Comparison of ENCODE assay signal across 15 cellular contexts in genomic region chr5:39691993-39692392, GRCh38.
A peak's percentile ranks its signal among the peaks of the same experiment; 100 is the strongest.
DNase-seq lines count a peak whose midpoint lies in the region; ATAC-seq and TF ChIP-seq lines count a peak whose summit lies in the region.
"Had no signal": no experiment of that assay in that cellular context is flagged by ENCODE, and none has a peak within 500 bp of the region (broad histone marks: within the 10 kb centered on the region; RNA-seq: fewer than 3 reads in every experiment).

No MANE protein-coding gene starts in this region.

- no peaks in the 10 kb centered on the region for H3K27me3 Mint-ChIP-seq in WTC11 (ENCODE audit: low read depth)

- H3K9me2 ChIP-seq in hepatocyte (replicated peaks; ENCODE audit: insufficient read depth), result no peaks in the 10 kb centered on the region

- H3K27ac ChIP-seq in 22Rv1 (no peak overlapping the region), HEK293 (ENCODE audit: extremely low read depth, low read depth, low read length) (no peak overlapping the region), hepatocyte (no peak overlapping the region), aorta (ENCODE audit: low read depth in 1 of 2, low read length in 2 of 2) (no peak overlapping the region)
- H3K27ac ChIP-seq: parathyroid adenoma, thoracic aorta had no signal

- no peak overlapping the region for H3K4me3 Mint-ChIP-seq in WTC11
- H3K4me3 Mint-ChIP-seq: IgD-negative memory B cell had no signal

- no peak overlapping the region for H3K4me2 ChIP-seq in hepatocyte

- H3K4me3 ChIP-seq in HEK293 (ENCODE audit: low read depth, low read length) (no peak overlapping the region), hepatocyte (no peak overlapping the region), aorta (ENCODE audit: low read length in 2 of 2) (no peak overlapping the region)
- H3K4me3 ChIP-seq: thoracic aorta had no signal

- TF ChIP-seq CTCF in 22Rv1 (IDR thresholded peaks at IDR 0.05) (peak; percentile 30), HEK293 (tag by site-specific recombination; IDR thresholded peaks at IDR 0.05) (no peak), WTC11 (IDR thresholded peaks at IDR 0.05) (no peak), hepatocyte (IDR thresholded peaks at IDR 0.05; ENCODE audit: poor library complexity) (peak; percentile 18)

- H3K4me1 ChIP-seq in HEK293 (ENCODE audit: control insufficient read depth, insufficient read depth, low read length) (no peaks in the 10 kb centered on the region), hepatocyte (ENCODE audit: insufficient read depth) (peaks cover 7% of the 10 kb centered on the region), aorta (ENCODE audit: control insufficient read depth in 1 of 2, insufficient read depth in 2 of 2, low read length in 2 of 2) (no peaks in the 10 kb centered on the region)
- H3K4me1 ChIP-seq: parathyroid adenoma had no signal

- H3K9me3 ChIP-seq in HEK293 (ENCODE audit: control insufficient read depth, insufficient read depth, low read depth, low read length), result no peaks in the 10 kb centered on the region
- no peaks in the 10 kb centered on the region for H3K9me3 ChIP-seq in hepatocyte (ENCODE audit: low read depth)
- peaks cover 1% of the 10 kb centered on the region for H3K9me3 ChIP-seq in aorta (ENCODE audit: control insufficient read depth, low read length)

- H3K36me3 ChIP-seq in HEK293 (ENCODE audit: control insufficient read depth in 2 of 2, insufficient read depth in 1 of 2, low read length in 2 of 2) (no peaks in the 10 kb centered on the region), hepatocyte (replicated peaks; ENCODE audit: insufficient read depth, low read depth) (no peaks in the 10 kb centered on the region), aorta (ENCODE audit: control insufficient read depth in 1 of 2, insufficient read depth in 2 of 2, low read length in 1 of 2) (no peaks in the 10 kb centered on the region)
- H3K36me3 ChIP-seq: thoracic aorta had no signal

- H3K4me1 Mint-ChIP-seq in WTC11, result no peaks in the 10 kb centered on the region
- H3K4me1 Mint-ChIP-seq: IgD-negative memory B cell had no signal

- DNase-seq in WTC11 (ENCODE audit: low spot score), result no peak
- no peak for DNase-seq in hepatocyte (ENCODE audit: low spot score)
- DNase-seq in activated naive CD4-positive, alpha-beta T cell (lab: John Stamatoyannopoulos, UW), result no peak
- DNase-seq in aorta, result no peak
- DNase-seq in activated T-cell treated with anti-CD3 and anti-CD28 coated beads for 4 hours, result no peak
- DNase-seq in NCI-H146 treated with DMSO at 0.1 percent for 48 hours (lab: John Stamatoyannopoulos, UW; ENCODE audit: unreplicated experiment), result no peak
- DNase-seq: activated CD8-positive, alpha-beta memory T cell treated with anti-CD3 and anti-CD28 coated beads, Interleukin-2, amount 50 U/mL, for 48 hours; cortex of kidney; DMS 273 treated with DMSO at 0.1 percent for 48 hours; NCI-H187 had no signal

- intact Hi-C loops in aorta (cut with DNase I), result no loop called here

- peak; percentile 80 for ATAC-seq in WTC11
- no peak for ATAC-seq in aorta (ENCODE audit: low FRiP score)

- no peak overlapping the region for H3K27ac Mint-ChIP-seq in WTC11
- H3K27ac Mint-ChIP-seq: IgD-negative memory B cell had no signal

- POLR2A ChIA-PET in HEK293 (lab: Yijun Ruan, JAX), result no interaction called here
- POLR2A ChIA-PET in WTC11 (lab: Charles Lee), result no interaction called here

- H3K36me3 Mint-ChIP-seq in WTC11, result peaks cover 21% of the 10 kb centered on the region
- H3K36me3 Mint-ChIP-seq: IgD-negative memory B cell had no signal

- WGBS in hepatocyte (ENCODE audit: low lambda C conversion rate, missing lambda C conversion rate), result 66% methylated on average over 2 of the region's 2 CpGs
- 70 to 73% methylated on average over 2 of the region's 2 CpGs for WGBS in aorta, 2 donors

- no peaks in the 10 kb centered on the region for H4K20me1 ChIP-seq in hepatocyte (ENCODE audit: insufficient read depth, poor library complexity, severe bottlenecking)

- no peak overlapping the region for H2AFZ ChIP-seq in hepatocyte
- H2AFZ ChIP-seq: parathyroid adenoma had no signal

- CTCF ChIA-PET in HEK293 (lab: Yijun Ruan, JAX), result interaction anchor here (0.8 to 1.2 kb wide), 2 partner anchors 93 to 624 kb away, joined by 3 to 4 read pairs; no protein-coding TSS in a partner anchor
- CTCF ChIA-PET in WTC11 (lab: Charles Lee), result interaction anchor here (0.5 kb wide), 1 partner anchor 460 kb away, joined by 3 read pairs; no protein-coding TSS in a partner anchor

- H3K79me2 ChIP-seq in hepatocyte, result no peaks in the 10 kb centered on the region
- H3K79me2 ChIP-seq: parathyroid adenoma had no signal

- peaks cover 22% of the 10 kb centered on the region for H3K9me3 Mint-ChIP-seq in WTC11

- H3K27me3 ChIP-seq in hepatocyte (no peaks in the 10 kb centered on the region), aorta (ENCODE audit: control insufficient read depth in 1 of 2, insufficient read depth in 2 of 2, low read length in 1 of 2) (no peaks in the 10 kb centered on the region)

TF ChIP-seq in HEK293, 187 proteins besides CTCF, POLR2A, EP300 and RAD21:
- TF ChIP-seq ZNF654 (tag by site-specific recombination; IDR thresholded peaks at IDR 0.05; ENCODE audit: low read depth), result 0 out of 2 replicates have a peak, but pooled peaks have one; percentile 5
- TF ChIP-seq ZNF211 (tag by site-specific recombination; IDR thresholded peaks at IDR 0.05; ENCODE audit: low read depth), result no peak
- no peak for TF ChIP-seq ZNF621 (tag by site-specific recombination; IDR thresholded peaks at IDR 0.05)
- no peak for TF ChIP-seq ZNF548 (tag by site-specific recombination; IDR thresholded peaks at IDR 0.05)
- no peak for TF ChIP-seq ZNF837 (tag by site-specific recombination; IDR thresholded peaks at IDR 0.05)
- TF ChIP-seq, protein P1, sequence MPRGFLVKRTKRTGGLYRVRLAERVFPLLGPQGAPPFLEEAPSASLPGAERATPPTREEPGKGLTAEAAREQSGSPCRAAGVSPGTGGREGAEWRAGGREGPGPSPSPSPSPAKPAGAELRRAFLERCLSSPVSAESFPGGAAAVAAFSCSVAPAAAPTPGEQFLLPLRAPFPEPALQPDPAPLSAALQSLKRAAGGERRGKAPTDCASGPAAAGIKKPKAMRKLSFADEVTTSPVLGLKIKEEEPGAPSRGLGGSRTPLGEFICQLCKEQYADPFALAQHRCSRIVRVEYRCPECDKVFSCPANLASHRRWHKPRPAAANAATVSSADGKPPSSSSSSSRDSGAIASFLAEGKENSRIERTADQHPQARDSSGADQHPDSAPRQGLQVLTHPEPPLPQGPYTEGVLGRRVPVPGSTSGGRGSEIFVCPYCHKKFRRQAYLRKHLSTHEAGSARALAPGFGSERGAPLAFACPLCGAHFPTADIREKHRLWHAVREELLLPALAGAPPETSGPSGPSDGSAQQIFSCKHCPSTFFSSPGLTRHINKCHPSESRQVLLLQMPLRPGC (tag by site-specific recombination; IDR thresholded peaks at IDR 0.05), result no peak
- TF ChIP-seq ZNF23 (tag by site-specific recombination; IDR thresholded peaks at IDR 0.05; ENCODE audit: borderline replicate concordance), result no peak

TF ChIP-seq in WTC11, 78 proteins besides CTCF, POLR2A, EP300 and RAD21 (continues in another document):
- no peak for TF ChIP-seq AR (CRISPR knock-in tag; IDR thresholded peaks at IDR 0.05)
- TF ChIP-seq NR1H2 (CRISPR knock-in tag; IDR thresholded peaks at IDR 0.05), result no peak
- TF ChIP-seq, protein P2, sequence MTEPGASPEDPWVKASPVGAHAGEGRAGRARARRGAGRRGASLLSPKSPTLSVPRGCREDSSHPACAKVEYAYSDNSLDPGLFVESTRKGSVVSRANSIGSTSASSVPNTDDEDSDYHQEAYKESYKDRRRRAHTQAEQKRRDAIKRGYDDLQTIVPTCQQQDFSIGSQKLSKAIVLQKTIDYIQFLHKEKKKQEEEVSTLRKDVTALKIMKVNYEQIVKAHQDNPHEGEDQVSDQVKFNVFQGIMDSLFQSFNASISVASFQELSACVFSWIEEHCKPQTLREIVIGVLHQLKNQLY (CRISPR knock-in tag; IDR thresholded peaks at IDR 0.05), result no peak
- TF ChIP-seq HMGA2 (CRISPR knock-in tag; IDR thresholded peaks at IDR 0.05), result no peak
- no peak for TF ChIP-seq ZNF512 (CRISPR knock-in tag; IDR thresholded peaks at IDR 0.05; ENCODE audit: borderline replicate concordance)

Comparison
In these comparisons a context has a peak if more than half of its experiments do, and no peak if none do; other contexts are left out.
1. CTCF ChIP-seq: peak in 22Rv1 (single experiment) and hepatocyte (single experiment); none in HEK293 (single experiment) and WTC11 (single experiment).